ENCODE assay signal across 22 cellular contexts in genomic region chrX:46324166-46324565, GRCh38.
"Had no signal": no experiment of that assay in that cellular context is flagged by ENCODE, and none has a peak within 500 bp of the region (broad histone marks: within the 10 kb centered on the region; RNA-seq: fewer than 3 reads in every experiment).

No MANE protein-coding gene starts in this region.

- H3K27ac ChIP-seq: left lung, spleen had no signal

- H3K36me3 ChIP-seq: breast epithelium, left lung, spleen had no signal

- H3K27me3 Mint-ChIP-seq: activated naive CD8-positive, alpha-beta T cell treated with anti-CD3 and anti-CD28 coated beads for 36 hours; activated T-helper 17 cell treated with anti-CD3 and anti-CD28 coated beads, Interleukin-2, amount 50 U/mL, for 72 hours; naive thymus-derived CD8-positive, alpha-beta T cell; progenitor cell of endocrine pancreas had no signal

- H3K9me3 Mint-ChIP-seq: activated naive CD8-positive, alpha-beta T cell treated with anti-CD3 and anti-CD28 coated beads for 36 hours; activated T-cell treated with anti-CD3 and anti-CD28 coated beads, Interleukin-2, amount 50 U/mL, for 24 hours; activated T-helper 17 cell treated with anti-CD3 and anti-CD28 coated beads, Interleukin-2, amount 50 U/mL, for 72 hours; naive thymus-derived CD8-positive, alpha-beta T cell had no signal

- H3K4me1 ChIP-seq: left lung had no signal

- DNase-seq: activated CD4-positive, alpha-beta T cell treated with anti-CD3 and anti-CD28 coated beads for 1 hour; activated CD4-positive, alpha-beta T cell treated with anti-CD3 and anti-CD28 coated beads, Interleukin-2, amount 50 U/mL, for 4 hours; activated CD8-positive, alpha-beta memory T cell treated with anti-CD3 and anti-CD28 coated beads for 24 hours; activated CD8-positive, alpha-beta memory T cell treated with anti-CD3 and anti-CD28 coated beads, Interleukin-2, amount 50 U/mL, for 4 hours; activated naive CD8-positive, alpha-beta T cell treated with anti-CD3 and anti-CD28 coated beads for 36 hours; activated T-cell treated with anti-CD3 and anti-CD28 coated beads, Interleukin-2, amount 50 U/mL, for 24 hours; cerebellar nuclear complex; endodermal cell; left lung; naive thymus-derived CD8-positive, alpha-beta T cell; retina; spleen; stimulated activated CD4-positive, alpha-beta T cell treated with anti-CD3 and anti-CD28 coated beads, Interleukin-4, amount 100 ng/mL, for 1 hour; stimulated activated naive CD4-positive, alpha-beta T cell; T-helper 1 cell had no signal

- H3K27me3 ChIP-seq: left lung, spleen had no signal

- ATAC-seq: activated T-helper 17 cell treated with anti-CD3 and anti-CD28 coated beads, Interleukin-2, amount 50 U/mL, for 72 hours; left lung; naive thymus-derived CD8-positive, alpha-beta T cell had no signal

- H3K36me3 Mint-ChIP-seq: mesothelial cell of epicardium; naive thymus-derived CD8-positive, alpha-beta T cell had no signal

- H3K27ac Mint-ChIP-seq: endodermal cell, progenitor cell of endocrine pancreas had no signal

- FAIRE-seq: TTC549 had no signal

- H3K4me3 ChIP-seq: breast epithelium, coronary artery, left lung, lung, spleen had no signal

- H3K9me3 ChIP-seq: breast epithelium, left lung, spleen had no signal

- H3K4me3 Mint-ChIP-seq: activated naive CD8-positive, alpha-beta T cell treated with anti-CD3 and anti-CD28 coated beads for 36 hours; activated T-cell treated with anti-CD3 and anti-CD28 coated beads, Interleukin-2, amount 50 U/mL, for 24 hours; endodermal cell; mesothelial cell of epicardium had no signal
